1 cellular context compared by ENCODE assay signal in the genomic region with DNA sequence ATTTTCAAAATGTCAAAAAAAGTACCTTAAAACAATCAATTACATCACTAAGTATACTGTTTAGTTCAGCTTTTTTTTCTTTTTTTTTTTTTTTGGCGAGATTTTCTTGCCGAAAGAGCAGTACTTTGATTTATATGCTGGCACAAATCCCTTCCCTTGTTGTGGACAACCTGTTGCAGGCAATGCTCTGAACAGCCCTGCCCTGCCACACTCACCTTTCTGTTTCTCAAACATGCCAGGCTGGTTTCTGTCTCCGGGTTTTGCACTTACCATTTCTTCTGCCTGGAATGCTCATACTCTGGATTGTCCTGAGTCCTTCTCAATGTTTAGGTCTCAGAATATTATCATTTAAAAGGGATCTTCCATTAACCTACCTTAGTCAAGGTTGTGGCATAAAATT.
TF ChIP-seq lines count a peak whose summit lies in the region.

No MANE protein-coding gene starts in this region.

TF ChIP-seq in GM23338, 12 proteins besides CTCF, POLR2A, EP300 and RAD21 (continued from another document):
- no peak for TF ChIP-seq ZNF462 (CRISPR knock-in tag; IDR thresholded peaks at IDR 0.05)
- no peak for TF ChIP-seq POLR2AphosphoS5 (IDR thresholded peaks at IDR 0.05; ENCODE audit: low read depth)
- no peak for TF ChIP-seq STAT1 (IDR thresholded peaks at IDR 0.05; ENCODE audit: unreplicated experiment)
- TF ChIP-seq EZH2 (IDR thresholded peaks at IDR 0.05; ENCODE audit: low read depth, unreplicated experiment), result no peak
- TF ChIP-seq JUNB (IDR thresholded peaks at IDR 0.05; ENCODE audit: unreplicated experiment), result no peak
- TF ChIP-seq ETS1 (IDR thresholded peaks at IDR 0.05), result no peak
- TF ChIP-seq, protein P1, sequence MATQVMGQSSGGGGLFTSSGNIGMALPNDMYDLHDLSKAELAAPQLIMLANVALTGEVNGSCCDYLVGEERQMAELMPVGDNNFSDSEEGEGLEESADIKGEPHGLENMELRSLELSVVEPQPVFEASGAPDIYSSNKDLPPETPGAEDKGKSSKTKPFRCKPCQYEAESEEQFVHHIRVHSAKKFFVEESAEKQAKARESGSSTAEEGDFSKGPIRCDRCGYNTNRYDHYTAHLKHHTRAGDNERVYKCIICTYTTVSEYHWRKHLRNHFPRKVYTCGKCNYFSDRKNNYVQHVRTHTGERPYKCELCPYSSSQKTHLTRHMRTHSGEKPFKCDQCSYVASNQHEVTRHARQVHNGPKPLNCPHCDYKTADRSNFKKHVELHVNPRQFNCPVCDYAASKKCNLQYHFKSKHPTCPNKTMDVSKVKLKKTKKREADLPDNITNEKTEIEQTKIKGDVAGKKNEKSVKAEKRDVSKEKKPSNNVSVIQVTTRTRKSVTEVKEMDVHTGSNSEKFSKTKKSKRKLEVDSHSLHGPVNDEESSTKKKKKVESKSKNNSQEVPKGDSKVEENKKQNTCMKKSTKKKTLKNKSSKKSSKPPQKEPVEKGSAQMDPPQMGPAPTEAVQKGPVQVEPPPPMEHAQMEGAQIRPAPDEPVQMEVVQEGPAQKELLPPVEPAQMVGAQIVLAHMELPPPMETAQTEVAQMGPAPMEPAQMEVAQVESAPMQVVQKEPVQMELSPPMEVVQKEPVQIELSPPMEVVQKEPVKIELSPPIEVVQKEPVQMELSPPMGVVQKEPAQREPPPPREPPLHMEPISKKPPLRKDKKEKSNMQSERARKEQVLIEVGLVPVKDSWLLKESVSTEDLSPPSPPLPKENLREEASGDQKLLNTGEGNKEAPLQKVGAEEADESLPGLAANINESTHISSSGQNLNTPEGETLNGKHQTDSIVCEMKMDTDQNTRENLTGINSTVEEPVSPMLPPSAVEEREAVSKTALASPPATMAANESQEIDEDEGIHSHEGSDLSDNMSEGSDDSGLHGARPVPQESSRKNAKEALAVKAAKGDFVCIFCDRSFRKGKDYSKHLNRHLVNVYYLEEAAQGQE (IDR thresholded peaks at IDR 0.05; ENCODE audit: unreplicated experiment), result no peak
- TF ChIP-seq EZH2phosphoT487 (IDR thresholded peaks at IDR 0.05; ENCODE audit: unreplicated experiment), result no peak
- no peak for TF ChIP-seq ZNF331 (CRISPR knock-in tag; IDR thresholded peaks at IDR 0.05; ENCODE audit: low read depth)
- TF ChIP-seq ZNF114 (CRISPR knock-in tag; IDR thresholded peaks at IDR 0.05), result no peak
- no peak for TF ChIP-seq CREB1 (CRISPR knock-in tag; IDR thresholded peaks at IDR 0.05; ENCODE audit: low read depth)
